Comparison of ENCODE assay signal across 13 cellular contexts in genomic region chr18:21777814-21778213, GRCh38. TPM values are rescaled to one million over a fixed set of nuclear protein-coding genes. Genes with fewer than 3 reads are reported as not detected.
A peak's percentile ranks its signal among the peaks of the same experiment; 100 is the strongest.
DNase-seq lines count a peak whose midpoint lies in the region; ATAC-seq lines count a peak whose summit lies in the region.
"Had no signal": no experiment of that assay in that cellular context is flagged by ENCODE, and none has a peak within 500 bp of the region (broad histone marks: within the 10 kb centered on the region; RNA-seq: fewer than 3 reads in every experiment).

No MANE protein-coding gene starts in this region.

- ATAC-seq in GM18909 (IDR thresholded peaks at IDR 0.05; ENCODE audit: poor library complexity, unreplicated experiment) (peak; percentile 60), GM21529 (IDR thresholded peaks at IDR 0.05; ENCODE audit: unreplicated experiment) (peak; percentile 86), HG03280 (IDR thresholded peaks at IDR 0.05; ENCODE audit: unreplicated experiment) (peak; percentile 76), left lobe of liver (peak; percentile 89)
- ATAC-seq: HCT116 had no signal

- DNase-seq in left lobe of liver (ENCODE audit: low spot score) (no peak), T-helper 9 cell (no peak), NCI-H526 (lab: John Stamatoyannopoulos, UW) (no peak), amniotic stem cell (lab: John Stamatoyannopoulos, UW) (no peak), foreskin melanocyte (no peak)
- DNase-seq: IMR-90, left ventricle myocardium inferior, NCI-H1930, T-helper 1 cell had no signal

RNA-seq across cellular contexts. Expression of gene MIB1, which starts 37.2 kb away (rescaled TPM):
- 16.4 TPM for total RNA-seq in left lobe of liver
